1 cellular context compared by ENCODE assay signal in genomic region chr10:95266674-95267095, GRCh38.
TF ChIP-seq lines count a peak whose summit lies in the region.

No MANE protein-coding gene starts in this region.

TF ChIP-seq in K562, 482 proteins besides CTCF, POLR2A, EP300 and RAD21 (continued from another document and continues in another):
- TF ChIP-seq, protein P1, sequence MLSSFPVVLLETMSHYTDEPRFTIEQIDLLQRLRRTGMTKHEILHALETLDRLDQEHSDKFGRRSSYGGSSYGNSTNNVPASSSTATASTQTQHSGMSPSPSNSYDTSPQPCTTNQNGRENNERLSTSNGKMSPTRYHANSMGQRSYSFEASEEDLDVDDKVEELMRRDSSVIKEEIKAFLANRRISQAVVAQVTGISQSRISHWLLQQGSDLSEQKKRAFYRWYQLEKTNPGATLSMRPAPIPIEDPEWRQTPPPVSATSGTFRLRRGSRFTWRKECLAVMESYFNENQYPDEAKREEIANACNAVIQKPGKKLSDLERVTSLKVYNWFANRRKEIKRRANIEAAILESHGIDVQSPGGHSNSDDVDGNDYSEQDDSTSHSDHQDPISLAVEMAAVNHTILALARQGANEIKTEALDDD (IDR thresholded peaks at IDR 0.05) = peak; percentile 64; the same call in 1 of the 2 replicates
- peak; percentile 87 for TF ChIP-seq SMARCA4 (IDR thresholded peaks at IDR 0.05)
- TF ChIP-seq ZNF592 (IDR thresholded peaks at IDR 0.05) = 0 out of 2 replicates have a peak, but pooled peaks have one; percentile 45
- TF ChIP-seq, protein P2, sequence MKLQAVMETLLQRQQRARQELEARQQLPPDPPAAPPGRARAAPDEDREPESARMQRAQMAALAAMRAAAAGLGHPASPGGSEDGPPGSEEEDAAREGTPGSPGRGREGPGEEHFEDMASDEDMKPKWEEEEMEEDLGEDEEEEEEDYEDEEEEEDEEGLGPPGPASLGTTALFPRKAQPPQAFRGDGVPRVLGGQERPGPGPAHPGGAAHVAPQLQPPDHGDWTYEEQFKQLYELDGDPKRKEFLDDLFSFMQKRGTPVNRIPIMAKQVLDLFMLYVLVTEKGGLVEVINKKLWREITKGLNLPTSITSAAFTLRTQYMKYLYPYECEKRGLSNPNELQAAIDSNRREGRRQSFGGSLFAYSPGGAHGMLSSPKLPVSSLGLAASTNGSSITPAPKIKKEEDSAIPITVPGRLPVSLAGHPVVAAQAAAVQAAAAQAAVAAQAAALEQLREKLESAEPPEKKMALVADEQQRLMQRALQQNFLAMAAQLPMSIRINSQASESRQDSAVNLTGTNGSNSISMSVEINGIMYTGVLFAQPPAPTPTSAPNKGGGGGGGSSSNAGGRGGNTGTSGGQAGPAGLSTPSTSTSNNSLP (IDR thresholded peaks at IDR 0.05; ENCODE audit: borderline replicate concordance, low read depth, low read length) = peak; percentile 56; the same call in 1 of the 2 replicates
- TF ChIP-seq ZNF584 (CRISPR knock-in tag; IDR thresholded peaks at IDR 0.05; ENCODE audit: low read depth) = 0 out of 2 replicates have a peak, but pooled peaks have one; percentile 48
- TF ChIP-seq LEF1 (IDR thresholded peaks at IDR 0.05) = peak; percentile 70; the same call in 1 of the 2 replicates
- no peak for TF ChIP-seq ZNF785 (CRISPR knock-in tag; IDR thresholded peaks at IDR 0.05)
- TF ChIP-seq ZFP1 (CRISPR knock-in tag; IDR thresholded peaks at IDR 0.05) = no peak
- TF ChIP-seq SMAD4 (CRISPR knock-in tag; conservative IDR thresholded peaks at IDR 0.05) = peak; percentile 44; the same call in 1 of the 2 replicates
- 0 out of 2 replicates have a peak, but pooled peaks have one; percentile 24 for TF ChIP-seq GATA2 (CRISPR knock-in tag; IDR thresholded peaks at IDR 0.05)
- no peak for TF ChIP-seq TCF7L2 (IDR thresholded peaks at IDR 0.05; ENCODE audit: low read depth, low read length)
- TF ChIP-seq ESRRA (IDR thresholded peaks at IDR 0.05; ENCODE audit: borderline replicate concordance, low read depth) = peak; percentile 42; the same call in 1 of the 2 replicates
- peak; percentile 76; the same call in 1 of the 2 replicates for TF ChIP-seq BACH1 (tag; IDR thresholded peaks at IDR 0.05)
- TF ChIP-seq NR2C1 (IDR thresholded peaks at IDR 0.05) = peak; percentile 26; the same call in 1 of the 2 replicates
- peak; percentile 75 for TF ChIP-seq NR2C1 (tag; IDR thresholded peaks at IDR 0.05)
- no peak for TF ChIP-seq NR2C2 (CRISPR knock-in tag; IDR thresholded peaks at IDR 0.05)
- TF ChIP-seq NR2C2 (tag; IDR thresholded peaks at IDR 0.05) = peak; percentile 90
- TF ChIP-seq ZNF253 (CRISPR knock-in tag; conservative IDR thresholded peaks at IDR 0.05) = no peak
- TF ChIP-seq NEUROD1 (IDR thresholded peaks at IDR 0.05; ENCODE audit: borderline replicate concordance, low read depth, low read length, partially characterized antibody) = peak; percentile 80
- TF ChIP-seq FOXJ2 (tag; IDR thresholded peaks at IDR 0.05) = peak; percentile 100
- peak; percentile 37 for TF ChIP-seq DACH1 (IDR thresholded peaks at IDR 0.05; ENCODE audit: partially characterized antibody)
- TF ChIP-seq CEBPG (CRISPR knock-in tag; IDR thresholded peaks at IDR 0.05) = peak; percentile 60; the same call in 1 of the 2 replicates
- peak; percentile 81 to 95 for TF ChIP-seq CEBPG (tag; conservative IDR thresholded peaks at IDR 0.05 in 1 of 2, IDR thresholded peaks at IDR 0.05 in 1 of 2)
- no peak for TF ChIP-seq NFATC3 (IDR thresholded peaks at IDR 0.05)
- peak; percentile 75 for TF ChIP-seq FOSL1 (tag; conservative IDR thresholded peaks at IDR 0.05)
- TF ChIP-seq SPI1 (IDR thresholded peaks at IDR 0.05; ENCODE audit: borderline replicate concordance, low read depth, low read length) = peak; percentile 81
- peak; percentile 99 for TF ChIP-seq ATF7 (IDR thresholded peaks at IDR 0.05)
- TF ChIP-seq, protein P3, sequence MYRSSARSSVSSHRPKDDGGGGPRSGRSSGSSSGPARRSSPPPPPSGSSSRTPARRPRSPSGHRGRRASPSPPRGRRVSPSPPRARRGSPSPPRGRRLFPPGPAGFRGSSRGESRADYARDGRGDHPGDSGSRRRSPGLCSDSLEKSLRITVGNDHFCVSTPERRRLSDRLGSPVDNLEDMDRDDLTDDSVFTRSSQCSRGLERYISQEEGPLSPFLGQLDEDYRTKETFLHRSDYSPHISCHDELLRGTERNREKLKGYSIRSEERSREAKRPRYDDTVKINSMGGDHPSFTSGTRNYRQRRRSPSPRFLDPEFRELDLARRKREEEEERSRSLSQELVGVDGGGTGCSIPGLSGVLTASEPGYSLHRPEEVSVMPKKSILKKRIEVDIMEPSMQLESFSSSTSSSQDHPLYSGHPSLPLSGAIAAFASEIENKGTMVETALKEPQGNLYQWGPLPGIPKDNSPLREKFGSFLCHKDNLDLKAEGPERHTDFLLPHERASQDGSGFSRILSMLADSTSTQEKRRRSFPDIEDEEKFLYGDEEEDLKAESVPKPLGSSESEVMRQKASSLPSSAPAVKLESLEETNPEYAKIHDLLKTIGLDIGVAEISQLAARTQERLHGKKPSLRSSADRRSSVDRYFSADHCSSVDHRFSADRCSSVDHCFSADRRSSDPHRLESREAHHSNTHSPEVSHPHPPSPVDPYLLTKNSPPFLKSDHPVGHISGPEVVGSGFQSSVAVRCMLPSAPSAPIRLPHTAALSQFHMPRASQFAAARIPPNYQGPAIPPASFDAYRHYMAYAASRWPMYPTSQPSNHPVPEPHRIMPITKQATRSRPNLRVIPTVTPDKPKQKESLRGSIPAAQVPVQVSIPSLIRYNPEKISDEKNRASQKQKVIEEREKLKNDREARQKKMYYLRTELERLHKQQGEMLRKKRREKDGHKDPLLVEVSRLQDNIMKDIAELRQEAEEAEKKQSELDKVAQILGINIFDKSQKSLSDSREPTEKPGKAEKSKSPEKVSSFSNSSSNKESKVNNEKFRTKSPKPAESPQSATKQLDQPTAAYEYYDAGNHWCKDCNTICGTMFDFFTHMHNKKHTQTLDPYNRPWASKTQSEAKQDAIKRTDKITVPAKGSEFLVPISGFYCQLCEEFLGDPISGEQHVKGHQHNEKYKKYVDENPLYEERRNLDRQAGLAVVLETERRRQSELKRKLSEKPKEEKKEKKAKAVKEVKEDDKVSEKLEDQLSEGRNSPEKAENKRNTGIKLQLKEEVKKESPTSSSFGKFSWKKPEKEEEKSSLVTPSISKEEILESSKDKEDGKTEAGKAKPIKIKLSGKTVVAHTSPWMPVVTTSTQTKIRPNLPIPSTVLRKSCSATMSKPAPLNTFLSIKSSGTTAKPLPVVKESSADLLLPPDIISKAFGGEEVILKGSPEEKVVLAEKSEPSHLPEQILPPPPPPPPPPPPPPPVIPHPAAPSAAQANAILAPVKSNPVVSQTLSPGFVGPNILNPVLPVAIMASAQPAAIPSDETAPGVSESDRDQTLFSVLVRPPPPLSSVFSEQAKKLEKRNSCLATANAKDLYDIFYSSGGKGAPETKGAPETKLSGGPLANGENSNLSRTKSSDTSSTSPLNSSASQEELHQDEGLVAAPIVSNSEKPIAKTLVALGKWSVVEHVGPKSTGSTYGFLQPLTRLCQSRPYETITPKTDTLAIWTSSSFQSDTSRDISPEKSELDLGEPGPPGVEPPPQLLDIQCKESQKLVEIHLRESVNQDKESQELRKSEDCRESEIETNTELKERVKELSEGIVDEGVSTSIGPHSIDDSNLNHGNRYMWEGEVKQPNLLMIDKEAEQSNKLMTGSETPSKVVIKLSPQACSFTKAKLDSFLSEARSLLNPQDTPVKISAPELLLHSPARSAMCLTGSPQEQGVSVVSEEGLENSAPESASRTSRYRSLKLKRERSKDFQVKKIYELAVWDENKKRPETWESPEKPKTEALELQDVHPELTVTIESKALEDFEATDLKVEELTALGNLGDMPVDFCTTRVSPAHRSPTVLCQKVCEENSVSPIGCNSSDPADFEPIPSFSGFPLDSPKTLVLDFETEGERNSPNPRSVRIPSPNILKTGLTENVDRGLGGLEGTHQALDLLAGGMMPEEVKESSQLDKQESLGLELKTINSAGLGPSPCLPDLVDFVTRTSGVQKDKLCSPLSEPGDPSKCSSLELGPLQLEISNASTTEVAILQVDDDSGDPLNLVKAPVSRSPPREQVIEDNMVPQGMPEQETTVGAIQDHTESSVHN (IDR thresholded peaks at IDR 0.05; ENCODE audit: borderline replicate concordance in 1 of 2, low read depth in 1 of 2) = peak in 1 of 2 experiments; percentile 64; a peak in 2 of 4 replicates
- TF ChIP-seq, protein P4, sequence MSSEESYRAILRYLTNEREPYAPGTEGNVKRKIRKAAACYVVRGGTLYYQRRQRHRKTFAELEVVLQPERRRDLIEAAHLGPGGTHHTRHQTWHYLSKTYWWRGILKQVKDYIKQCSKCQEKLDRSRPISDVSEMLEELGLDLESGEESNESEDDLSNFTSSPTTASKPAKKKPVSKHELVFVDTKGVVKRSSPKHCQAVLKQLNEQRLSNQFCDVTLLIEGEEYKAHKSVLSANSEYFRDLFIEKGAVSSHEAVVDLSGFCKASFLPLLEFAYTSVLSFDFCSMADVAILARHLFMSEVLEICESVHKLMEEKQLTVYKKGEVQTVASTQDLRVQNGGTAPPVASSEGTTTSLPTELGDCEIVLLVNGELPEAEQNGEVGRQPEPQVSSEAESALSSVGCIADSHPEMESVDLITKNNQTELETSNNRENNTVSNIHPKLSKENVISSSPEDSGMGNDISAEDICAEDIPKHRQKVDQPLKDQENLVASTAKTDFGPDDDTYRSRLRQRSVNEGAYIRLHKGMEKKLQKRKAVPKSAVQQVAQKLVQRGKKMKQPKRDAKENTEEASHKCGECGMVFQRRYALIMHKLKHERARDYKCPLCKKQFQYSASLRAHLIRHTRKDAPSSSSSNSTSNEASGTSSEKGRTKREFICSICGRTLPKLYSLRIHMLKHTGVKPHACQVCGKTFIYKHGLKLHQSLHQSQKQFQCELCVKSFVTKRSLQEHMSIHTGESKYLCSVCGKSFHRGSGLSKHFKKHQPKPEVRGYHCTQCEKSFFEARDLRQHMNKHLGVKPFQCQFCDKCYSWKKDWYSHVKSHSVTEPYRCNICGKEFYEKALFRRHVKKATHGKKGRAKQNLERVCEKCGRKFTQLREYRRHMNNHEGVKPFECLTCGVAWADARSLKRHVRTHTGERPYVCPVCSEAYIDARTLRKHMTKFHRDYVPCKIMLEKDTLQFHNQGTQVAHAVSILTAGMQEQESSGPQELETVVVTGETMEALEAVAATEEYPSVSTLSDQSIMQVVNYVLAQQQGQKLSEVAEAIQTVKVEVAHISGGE (CRISPR knock-in tag; IDR thresholded peaks at IDR 0.05) = peak in 1 of 3 experiments; percentile 41; a peak in 1 of 6 replicates
- TF ChIP-seq SRF (CRISPR knock-in tag; IDR thresholded peaks at IDR 0.05) = peak in 1 of 2 experiments; percentile 73; a peak in 1 of 4 replicates
- TF ChIP-seq, protein P5, sequence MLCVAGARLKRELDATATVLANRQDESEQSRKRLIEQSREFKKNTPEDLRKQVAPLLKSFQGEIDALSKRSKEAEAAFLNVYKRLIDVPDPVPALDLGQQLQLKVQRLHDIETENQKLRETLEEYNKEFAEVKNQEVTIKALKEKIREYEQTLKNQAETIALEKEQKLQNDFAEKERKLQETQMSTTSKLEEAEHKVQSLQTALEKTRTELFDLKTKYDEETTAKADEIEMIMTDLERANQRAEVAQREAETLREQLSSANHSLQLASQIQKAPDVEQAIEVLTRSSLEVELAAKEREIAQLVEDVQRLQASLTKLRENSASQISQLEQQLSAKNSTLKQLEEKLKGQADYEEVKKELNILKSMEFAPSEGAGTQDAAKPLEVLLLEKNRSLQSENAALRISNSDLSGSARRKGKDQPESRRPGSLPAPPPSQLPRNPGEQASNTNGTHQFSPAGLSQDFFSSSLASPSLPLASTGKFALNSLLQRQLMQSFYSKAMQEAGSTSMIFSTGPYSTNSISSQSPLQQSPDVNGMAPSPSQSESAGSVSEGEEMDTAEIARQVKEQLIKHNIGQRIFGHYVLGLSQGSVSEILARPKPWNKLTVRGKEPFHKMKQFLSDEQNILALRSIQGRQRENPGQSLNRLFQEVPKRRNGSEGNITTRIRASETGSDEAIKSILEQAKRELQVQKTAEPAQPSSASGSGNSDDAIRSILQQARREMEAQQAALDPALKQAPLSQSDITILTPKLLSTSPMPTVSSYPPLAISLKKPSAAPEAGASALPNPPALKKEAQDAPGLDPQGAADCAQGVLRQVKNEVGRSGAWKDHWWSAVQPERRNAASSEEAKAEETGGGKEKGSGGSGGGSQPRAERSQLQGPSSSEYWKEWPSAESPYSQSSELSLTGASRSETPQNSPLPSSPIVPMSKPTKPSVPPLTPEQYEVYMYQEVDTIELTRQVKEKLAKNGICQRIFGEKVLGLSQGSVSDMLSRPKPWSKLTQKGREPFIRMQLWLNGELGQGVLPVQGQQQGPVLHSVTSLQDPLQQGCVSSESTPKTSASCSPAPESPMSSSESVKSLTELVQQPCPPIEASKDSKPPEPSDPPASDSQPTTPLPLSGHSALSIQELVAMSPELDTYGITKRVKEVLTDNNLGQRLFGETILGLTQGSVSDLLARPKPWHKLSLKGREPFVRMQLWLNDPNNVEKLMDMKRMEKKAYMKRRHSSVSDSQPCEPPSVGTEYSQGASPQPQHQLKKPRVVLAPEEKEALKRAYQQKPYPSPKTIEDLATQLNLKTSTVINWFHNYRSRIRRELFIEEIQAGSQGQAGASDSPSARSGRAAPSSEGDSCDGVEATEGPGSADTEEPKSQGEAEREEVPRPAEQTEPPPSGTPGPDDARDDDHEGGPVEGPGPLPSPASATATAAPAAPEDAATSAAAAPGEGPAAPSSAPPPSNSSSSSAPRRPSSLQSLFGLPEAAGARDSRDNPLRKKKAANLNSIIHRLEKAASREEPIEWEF (CRISPR knock-in tag; IDR thresholded peaks at IDR 0.05) = peak; percentile 83
- TF ChIP-seq CEBPB (tag; IDR thresholded peaks at IDR 0.05) = peak; percentile 76
- no peak for TF ChIP-seq TAF9B (IDR thresholded peaks at IDR 0.05; ENCODE audit: partially characterized antibody)
- TF ChIP-seq EP400 (IDR thresholded peaks at IDR 0.05) = peak; percentile 59; the same call in 1 of the 2 replicates
